Comparison of ENCODE assay signal across 1 cellular context in the genomic region with DNA sequence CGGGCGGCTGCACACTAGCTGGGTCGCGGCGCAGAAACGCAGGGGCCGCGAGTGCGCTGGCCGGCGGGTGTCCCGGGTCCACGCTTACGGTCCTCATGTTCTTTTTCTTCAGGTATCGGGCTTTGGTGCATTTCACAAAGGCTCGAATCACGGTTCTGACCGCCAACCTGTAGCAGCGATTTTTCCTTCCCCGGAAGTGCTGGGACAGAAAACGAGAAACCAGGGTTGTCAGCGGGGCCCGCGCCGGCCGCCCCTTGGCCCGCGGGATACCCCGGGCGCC.
TF ChIP-seq lines count a peak whose summit lies in the region.

No MANE protein-coding gene starts in this region.

TF ChIP-seq in K562, 482 proteins besides CTCF, POLR2A, EP300 and RAD21 (continued from another document and continues in another):
- TF ChIP-seq, protein P1, sequence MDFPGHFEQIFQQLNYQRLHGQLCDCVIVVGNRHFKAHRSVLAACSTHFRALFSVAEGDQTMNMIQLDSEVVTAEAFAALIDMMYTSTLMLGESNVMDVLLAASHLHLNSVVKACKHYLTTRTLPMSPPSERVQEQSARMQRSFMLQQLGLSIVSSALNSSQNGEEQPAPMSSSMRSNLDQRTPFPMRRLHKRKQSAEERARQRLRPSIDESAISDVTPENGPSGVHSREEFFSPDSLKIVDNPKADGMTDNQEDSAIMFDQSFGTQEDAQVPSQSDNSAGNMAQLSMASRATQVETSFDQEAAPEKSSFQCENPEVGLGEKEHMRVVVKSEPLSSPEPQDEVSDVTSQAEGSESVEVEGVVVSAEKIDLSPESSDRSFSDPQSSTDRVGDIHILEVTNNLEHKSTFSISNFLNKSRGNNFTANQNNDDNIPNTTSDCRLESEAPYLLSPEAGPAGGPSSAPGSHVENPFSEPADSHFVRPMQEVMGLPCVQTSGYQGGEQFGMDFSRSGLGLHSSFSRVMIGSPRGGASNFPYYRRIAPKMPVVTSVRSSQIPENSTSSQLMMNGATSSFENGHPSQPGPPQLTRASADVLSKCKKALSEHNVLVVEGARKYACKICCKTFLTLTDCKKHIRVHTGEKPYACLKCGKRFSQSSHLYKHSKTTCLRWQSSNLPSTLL (IDR thresholded peaks at IDR 0.05): no peak
- TF ChIP-seq, protein P2, sequence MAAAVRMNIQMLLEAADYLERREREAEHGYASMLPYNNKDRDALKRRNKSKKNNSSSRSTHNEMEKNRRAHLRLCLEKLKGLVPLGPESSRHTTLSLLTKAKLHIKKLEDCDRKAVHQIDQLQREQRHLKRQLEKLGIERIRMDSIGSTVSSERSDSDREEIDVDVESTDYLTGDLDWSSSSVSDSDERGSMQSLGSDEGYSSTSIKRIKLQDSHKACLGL (CRISPR knock-in tag; IDR thresholded peaks at IDR 0.05; ENCODE audit: borderline replicate concordance, poor library complexity, severe bottlenecking): no peak
- TF ChIP-seq NCOA4 (IDR thresholded peaks at IDR 0.05; ENCODE audit: partially characterized antibody) (no peak), RBFOX2 (IDR thresholded peaks at IDR 0.05; ENCODE audit: low read depth, low read length) (no peak), TOE1 (IDR thresholded peaks at IDR 0.05; ENCODE audit: borderline replicate concordance) (no peak), TOE1 (CRISPR knock-in tag; IDR thresholded peaks at IDR 0.05; ENCODE audit: borderline replicate concordance, low read depth) (0 out of 2 replicates have a peak, but pooled peaks have one; percentile 14), CAMTA2 (CRISPR knock-in tag; conservative IDR thresholded peaks at IDR 0.05) (no peak), FOSL1 (tag; conservative IDR thresholded peaks at IDR 0.05) (no peak), ZNF274 (IDR thresholded peaks at IDR 0.05; ENCODE audit: borderline replicate concordance, low read depth, low read length) (no peak), ZNF695 (CRISPR knock-in tag; IDR thresholded peaks at IDR 0.05) (no peak), EP400 (IDR thresholded peaks at IDR 0.05) (no peak), NR2C2 (CRISPR knock-in tag; IDR thresholded peaks at IDR 0.05) (no peak), NR2C2 (tag; IDR thresholded peaks at IDR 0.05) (0 out of 2 replicates have a peak, but pooled peaks have one; percentile 98), BRF1 (IDR thresholded peaks at IDR 0.05; ENCODE audit: borderline replicate concordance, extremely low read depth, insufficient read length) (no peak), SP1 (CRISPR knock-in tag; IDR thresholded peaks at IDR 0.05) (no peak), ZNF445 (CRISPR knock-in tag; IDR thresholded peaks at IDR 0.05; ENCODE audit: low read depth) (no peak), POLR2AphosphoS2 (IDR thresholded peaks at IDR 0.05; ENCODE audit: low read length) (0 out of 2 replicates have a peak, but pooled peaks have one; percentile 7), MTF1 (CRISPR knock-in tag; IDR thresholded peaks at IDR 0.05; ENCODE audit: borderline replicate concordance) (no peak), ZFP1 (CRISPR knock-in tag; IDR thresholded peaks at IDR 0.05) (no peak), ZNF384 (IDR thresholded peaks at IDR 0.05; ENCODE audit: low read depth, low read length) (no peak), ZNF134 (CRISPR knock-in tag; conservative IDR thresholded peaks at IDR 0.05) (no peak), KLF6 (CRISPR knock-in tag; IDR thresholded peaks at IDR 0.05; ENCODE audit: borderline replicate concordance) (no peak), ELF4 (CRISPR knock-in tag; IDR thresholded peaks at IDR 0.05) (no peak), ZNF282 (CRISPR knock-in tag; IDR thresholded peaks at IDR 0.05) (0 out of 2 replicates have a peak, but pooled peaks have one; percentile 61), CBX1 (IDR thresholded peaks at IDR 0.05; ENCODE audit: low read depth) (no peak), HDAC8 (tag; IDR thresholded peaks at IDR 0.05) (no peak), CBX5 (IDR thresholded peaks at IDR 0.05; ENCODE audit: borderline replicate concordance, low read depth) (0 out of 2 replicates have a peak, but pooled peaks have one; percentile 3), FOXM1 (IDR thresholded peaks at IDR 0.05; ENCODE audit: low read depth) (no peak), FOXM1 (CRISPR knock-in tag; IDR thresholded peaks at IDR 0.05; ENCODE audit: low read depth) (0 out of 2 replicates have a peak, but pooled peaks have one; percentile 27), ARHGAP35 (IDR thresholded peaks at IDR 0.05; ENCODE audit: partially characterized antibody) (no peak), ZNF57 (CRISPR knock-in tag; IDR thresholded peaks at IDR 0.05) (no peak), NONO (IDR thresholded peaks at IDR 0.05; ENCODE audit: low read depth in 2 of 2, low read length in 1 of 2) (no peak), IRF2 (CRISPR knock-in tag; IDR thresholded peaks at IDR 0.05) (no peak), EWSR1 (IDR thresholded peaks at IDR 0.05; ENCODE audit: borderline replicate concordance, low read depth, partially characterized antibody) (no peak), ZNF133 (CRISPR knock-in tag; IDR thresholded peaks at IDR 0.05) (no peak), ADNP (tag; IDR thresholded peaks at IDR 0.05) (no peak)
- TF ChIP-seq, protein P3, sequence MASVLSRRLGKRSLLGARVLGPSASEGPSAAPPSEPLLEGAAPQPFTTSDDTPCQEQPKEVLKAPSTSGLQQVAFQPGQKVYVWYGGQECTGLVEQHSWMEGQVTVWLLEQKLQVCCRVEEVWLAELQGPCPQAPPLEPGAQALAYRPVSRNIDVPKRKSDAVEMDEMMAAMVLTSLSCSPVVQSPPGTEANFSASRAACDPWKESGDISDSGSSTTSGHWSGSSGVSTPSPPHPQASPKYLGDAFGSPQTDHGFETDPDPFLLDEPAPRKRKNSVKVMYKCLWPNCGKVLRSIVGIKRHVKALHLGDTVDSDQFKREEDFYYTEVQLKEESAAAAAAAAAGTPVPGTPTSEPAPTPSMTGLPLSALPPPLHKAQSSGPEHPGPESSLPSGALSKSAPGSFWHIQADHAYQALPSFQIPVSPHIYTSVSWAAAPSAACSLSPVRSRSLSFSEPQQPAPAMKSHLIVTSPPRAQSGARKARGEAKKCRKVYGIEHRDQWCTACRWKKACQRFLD (CRISPR knock-in tag; IDR thresholded peaks at IDR 0.05): no peak
- TF ChIP-seq, protein P4, sequence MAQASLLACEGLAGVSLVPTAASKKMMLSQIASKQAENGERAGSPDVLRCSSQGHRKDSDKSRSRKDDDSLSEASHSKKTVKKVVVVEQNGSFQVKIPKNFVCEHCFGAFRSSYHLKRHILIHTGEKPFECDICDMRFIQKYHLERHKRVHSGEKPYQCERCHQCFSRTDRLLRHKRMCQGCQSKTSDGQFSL (CRISPR knock-in tag; IDR thresholded peaks at IDR 0.05): no peak; the same call in 1 of the 2 replicates
- TF ChIP-seq, protein P4 (tag; IDR thresholded peaks at IDR 0.05): no peak
- TF ChIP-seq, protein P5, sequence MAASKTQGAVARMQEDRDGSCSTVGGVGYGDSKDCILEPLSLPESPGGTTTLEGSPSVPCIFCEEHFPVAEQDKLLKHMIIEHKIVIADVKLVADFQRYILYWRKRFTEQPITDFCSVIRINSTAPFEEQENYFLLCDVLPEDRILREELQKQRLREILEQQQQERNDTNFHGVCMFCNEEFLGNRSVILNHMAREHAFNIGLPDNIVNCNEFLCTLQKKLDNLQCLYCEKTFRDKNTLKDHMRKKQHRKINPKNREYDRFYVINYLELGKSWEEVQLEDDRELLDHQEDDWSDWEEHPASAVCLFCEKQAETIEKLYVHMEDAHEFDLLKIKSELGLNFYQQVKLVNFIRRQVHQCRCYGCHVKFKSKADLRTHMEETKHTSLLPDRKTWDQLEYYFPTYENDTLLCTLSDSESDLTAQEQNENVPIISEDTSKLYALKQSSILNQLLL (CRISPR knock-in tag; IDR thresholded peaks at IDR 0.05; ENCODE audit: borderline replicate concordance): no peak
- TF ChIP-seq, protein P6, sequence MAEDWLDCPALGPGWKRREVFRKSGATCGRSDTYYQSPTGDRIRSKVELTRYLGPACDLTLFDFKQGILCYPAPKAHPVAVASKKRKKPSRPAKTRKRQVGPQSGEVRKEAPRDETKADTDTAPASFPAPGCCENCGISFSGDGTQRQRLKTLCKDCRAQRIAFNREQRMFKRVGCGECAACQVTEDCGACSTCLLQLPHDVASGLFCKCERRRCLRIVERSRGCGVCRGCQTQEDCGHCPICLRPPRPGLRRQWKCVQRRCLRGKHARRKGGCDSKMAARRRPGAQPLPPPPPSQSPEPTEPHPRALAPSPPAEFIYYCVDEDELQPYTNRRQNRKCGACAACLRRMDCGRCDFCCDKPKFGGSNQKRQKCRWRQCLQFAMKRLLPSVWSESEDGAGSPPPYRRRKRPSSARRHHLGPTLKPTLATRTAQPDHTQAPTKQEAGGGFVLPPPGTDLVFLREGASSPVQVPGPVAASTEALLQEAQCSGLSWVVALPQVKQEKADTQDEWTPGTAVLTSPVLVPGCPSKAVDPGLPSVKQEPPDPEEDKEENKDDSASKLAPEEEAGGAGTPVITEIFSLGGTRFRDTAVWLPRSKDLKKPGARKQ (CRISPR knock-in tag; IDR thresholded peaks at IDR 0.05): no peak
- TF ChIP-seq, protein P7, sequence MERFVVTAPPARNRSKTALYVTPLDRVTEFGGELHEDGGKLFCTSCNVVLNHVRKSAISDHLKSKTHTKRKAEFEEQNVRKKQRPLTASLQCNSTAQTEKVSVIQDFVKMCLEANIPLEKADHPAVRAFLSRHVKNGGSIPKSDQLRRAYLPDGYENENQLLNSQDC (CRISPR knock-in tag; IDR thresholded peaks at IDR 0.05): no peak
- TF ChIP-seq, protein P8, sequence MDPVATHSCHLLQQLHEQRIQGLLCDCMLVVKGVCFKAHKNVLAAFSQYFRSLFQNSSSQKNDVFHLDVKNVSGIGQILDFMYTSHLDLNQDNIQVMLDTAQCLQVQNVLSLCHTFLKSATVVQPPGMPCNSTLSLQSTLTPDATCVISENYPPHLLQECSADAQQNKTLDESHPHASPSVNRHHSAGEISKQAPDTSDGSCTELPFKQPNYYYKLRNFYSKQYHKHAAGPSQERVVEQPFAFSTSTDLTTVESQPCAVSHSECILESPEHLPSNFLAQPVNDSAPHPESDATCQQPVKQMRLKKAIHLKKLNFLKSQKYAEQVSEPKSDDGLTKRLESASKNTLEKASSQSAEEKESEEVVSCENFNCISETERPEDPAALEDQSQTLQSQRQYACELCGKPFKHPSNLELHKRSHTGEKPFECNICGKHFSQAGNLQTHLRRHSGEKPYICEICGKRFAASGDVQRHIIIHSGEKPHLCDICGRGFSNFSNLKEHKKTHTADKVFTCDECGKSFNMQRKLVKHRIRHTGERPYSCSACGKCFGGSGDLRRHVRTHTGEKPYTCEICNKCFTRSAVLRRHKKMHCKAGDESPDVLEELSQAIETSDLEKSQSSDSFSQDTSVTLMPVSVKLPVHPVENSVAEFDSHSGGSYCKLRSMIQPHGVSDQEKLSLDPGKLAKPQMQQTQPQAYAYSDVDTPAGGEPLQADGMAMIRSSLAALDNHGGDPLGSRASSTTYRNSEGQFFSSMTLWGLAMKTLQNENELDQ (CRISPR knock-in tag; IDR thresholded peaks at IDR 0.05; ENCODE audit: borderline replicate concordance): no peak
- TF ChIP-seq, protein P9, sequence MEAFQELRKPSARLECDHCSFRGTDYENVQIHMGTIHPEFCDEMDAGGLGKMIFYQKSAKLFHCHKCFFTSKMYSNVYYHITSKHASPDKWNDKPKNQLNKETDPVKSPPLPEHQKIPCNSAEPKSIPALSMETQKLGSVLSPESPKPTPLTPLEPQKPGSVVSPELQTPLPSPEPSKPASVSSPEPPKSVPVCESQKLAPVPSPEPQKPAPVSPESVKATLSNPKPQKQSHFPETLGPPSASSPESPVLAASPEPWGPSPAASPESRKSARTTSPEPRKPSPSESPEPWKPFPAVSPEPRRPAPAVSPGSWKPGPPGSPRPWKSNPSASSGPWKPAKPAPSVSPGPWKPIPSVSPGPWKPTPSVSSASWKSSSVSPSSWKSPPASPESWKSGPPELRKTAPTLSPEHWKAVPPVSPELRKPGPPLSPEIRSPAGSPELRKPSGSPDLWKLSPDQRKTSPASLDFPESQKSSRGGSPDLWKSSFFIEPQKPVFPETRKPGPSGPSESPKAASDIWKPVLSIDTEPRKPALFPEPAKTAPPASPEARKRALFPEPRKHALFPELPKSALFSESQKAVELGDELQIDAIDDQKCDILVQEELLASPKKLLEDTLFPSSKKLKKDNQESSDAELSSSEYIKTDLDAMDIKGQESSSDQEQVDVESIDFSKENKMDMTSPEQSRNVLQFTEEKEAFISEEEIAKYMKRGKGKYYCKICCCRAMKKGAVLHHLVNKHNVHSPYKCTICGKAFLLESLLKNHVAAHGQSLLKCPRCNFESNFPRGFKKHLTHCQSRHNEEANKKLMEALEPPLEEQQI (IDR thresholded peaks at IDR 0.05): no peak
- TF ChIP-seq, protein P10, sequence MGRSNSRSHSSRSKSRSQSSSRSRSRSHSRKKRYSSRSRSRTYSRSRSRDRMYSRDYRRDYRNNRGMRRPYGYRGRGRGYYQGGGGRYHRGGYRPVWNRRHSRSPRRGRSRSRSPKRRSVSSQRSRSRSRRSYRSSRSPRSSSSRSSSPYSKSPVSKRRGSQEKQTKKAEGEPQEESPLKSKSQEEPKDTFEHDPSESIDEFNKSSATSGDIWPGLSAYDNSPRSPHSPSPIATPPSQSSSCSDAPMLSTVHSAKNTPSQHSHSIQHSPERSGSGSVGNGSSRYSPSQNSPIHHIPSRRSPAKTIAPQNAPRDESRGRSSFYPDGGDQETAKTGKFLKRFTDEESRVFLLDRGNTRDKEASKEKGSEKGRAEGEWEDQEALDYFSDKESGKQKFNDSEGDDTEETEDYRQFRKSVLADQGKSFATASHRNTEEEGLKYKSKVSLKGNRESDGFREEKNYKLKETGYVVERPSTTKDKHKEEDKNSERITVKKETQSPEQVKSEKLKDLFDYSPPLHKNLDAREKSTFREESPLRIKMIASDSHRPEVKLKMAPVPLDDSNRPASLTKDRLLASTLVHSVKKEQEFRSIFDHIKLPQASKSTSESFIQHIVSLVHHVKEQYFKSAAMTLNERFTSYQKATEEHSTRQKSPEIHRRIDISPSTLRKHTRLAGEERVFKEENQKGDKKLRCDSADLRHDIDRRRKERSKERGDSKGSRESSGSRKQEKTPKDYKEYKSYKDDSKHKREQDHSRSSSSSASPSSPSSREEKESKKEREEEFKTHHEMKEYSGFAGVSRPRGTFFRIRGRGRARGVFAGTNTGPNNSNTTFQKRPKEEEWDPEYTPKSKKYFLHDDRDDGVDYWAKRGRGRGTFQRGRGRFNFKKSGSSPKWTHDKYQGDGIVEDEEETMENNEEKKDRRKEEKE (IDR thresholded peaks at IDR 0.05; ENCODE audit: borderline replicate concordance in 1 of 2, control insufficient read depth in 1 of 2, low read depth in 2 of 2, low read length in 1 of 2): no peak
- TF ChIP-seq, protein P11, sequence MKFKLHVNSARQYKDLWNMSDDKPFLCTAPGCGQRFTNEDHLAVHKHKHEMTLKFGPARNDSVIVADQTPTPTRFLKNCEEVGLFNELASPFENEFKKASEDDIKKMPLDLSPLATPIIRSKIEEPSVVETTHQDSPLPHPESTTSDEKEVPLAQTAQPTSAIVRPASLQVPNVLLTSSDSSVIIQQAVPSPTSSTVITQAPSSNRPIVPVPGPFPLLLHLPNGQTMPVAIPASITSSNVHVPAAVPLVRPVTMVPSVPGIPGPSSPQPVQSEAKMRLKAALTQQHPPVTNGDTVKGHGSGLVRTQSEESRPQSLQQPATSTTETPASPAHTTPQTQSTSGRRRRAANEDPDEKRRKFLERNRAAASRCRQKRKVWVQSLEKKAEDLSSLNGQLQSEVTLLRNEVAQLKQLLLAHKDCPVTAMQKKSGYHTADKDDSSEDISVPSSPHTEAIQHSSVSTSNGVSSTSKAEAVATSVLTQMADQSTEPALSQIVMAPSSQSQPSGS (CRISPR knock-in tag; IDR thresholded peaks at IDR 0.05): no peak
